8 cellular contexts compared by ENCODE assay signal in genomic region chr9:3478549-3478953, GRCh38. TPM values are rescaled to one million over a fixed set of nuclear protein-coding genes. Genes with fewer than 3 reads are reported as not detected.
DNase-seq lines count a peak whose midpoint lies in the region; ATAC-seq, FAIRE-seq and TF ChIP-seq lines count a peak whose summit lies in the region.

No MANE protein-coding gene starts in this region.

- CTCF ChIA-PET in activated CD8-positive, alpha-beta T cell treated with anti-CD3 and anti-CD28 coated beads for 36 hours (lab: Charles Lee) = interaction anchor here (1.2 kb wide), 2 partner anchors 10 to 11 kb away, joined by 4 read pairs; no protein-coding TSS in a partner anchor

- H3K4me3 ChIP-seq in right cardiac atrium (ENCODE audit: low read length) (no peak overlapping the region), uterus (no peak overlapping the region)

- FAIRE-seq in GM19239 (lab: Jason Lieb, UNC) = peak; percentile 96

- H3K27me3 ChIP-seq in right cardiac atrium (ENCODE audit: control insufficient read depth, insufficient read depth) (no peaks in the 10 kb centered on the region), uterus (no peaks in the 10 kb centered on the region)

- peak overlapping the region; percentile 94 for H3K27ac Mint-ChIP-seq in activated CD8-positive, alpha-beta T cell treated with anti-CD3 and anti-CD28 coated beads for 36 hours
- peak overlapping the region; percentile 95 for H3K27ac Mint-ChIP-seq in natural killer cell

- peak overlapping the region; percentile 17 for H3K4me3 Mint-ChIP-seq in activated CD8-positive, alpha-beta T cell treated with anti-CD3 and anti-CD28 coated beads for 36 hours
- peak overlapping the region; percentile 94 for H3K4me3 Mint-ChIP-seq in natural killer cell

- no peaks in the 10 kb centered on the region for H3K36me3 ChIP-seq in uterus

- H3K9me3 ChIP-seq in right cardiac atrium (ENCODE audit: control insufficient read depth, low read length) (no peaks in the 10 kb centered on the region), uterus (no peaks in the 10 kb centered on the region)

- H3K36me3 Mint-ChIP-seq in activated CD8-positive, alpha-beta T cell treated with anti-CD3 and anti-CD28 coated beads for 36 hours (ENCODE audit: low read depth) = peaks cover 49% of the 10 kb centered on the region
- peaks cover 14% of the 10 kb centered on the region for H3K36me3 Mint-ChIP-seq in natural killer cell

- H3K27ac ChIP-seq in right cardiac atrium (ENCODE audit: low read length) (no peak overlapping the region), uterus (no peak overlapping the region)

- DNase-seq in GM19239 (ENCODE audit: insufficient read length, low spot score) (no peak), natural killer cell (no peak), right cardiac atrium (no peak), DMS153 treated with DMSO at 0.1 percent for 48 hours (lab: John Stamatoyannopoulos, UW; ENCODE audit: unreplicated experiment) (no peak), uterus (no peak)
- DNase-seq in activated CD8-positive, alpha-beta T cell treated with anti-CD3 and anti-CD28 coated beads for 36 hours = peak; percentile 10

- no peaks in the 10 kb centered on the region for H3K4me1 ChIP-seq in right cardiac atrium (ENCODE audit: control insufficient read depth, insufficient read depth, low read length)
- no peaks in the 10 kb centered on the region for H3K4me1 ChIP-seq in uterus

- no peaks in the 10 kb centered on the region for H3K27me3 Mint-ChIP-seq in activated CD8-positive, alpha-beta T cell treated with anti-CD3 and anti-CD28 coated beads for 36 hours
- H3K27me3 Mint-ChIP-seq in natural killer cell (ENCODE audit: low read depth in 2 of 2) = no peaks in the 10 kb centered on the region

- peaks cover 8% of the 10 kb centered on the region for H3K9me3 Mint-ChIP-seq in activated CD8-positive, alpha-beta T cell treated with anti-CD3 and anti-CD28 coated beads for 36 hours
- no peaks in the 10 kb centered on the region for H3K9me3 Mint-ChIP-seq in natural killer cell

- no peak for TF ChIP-seq POLR2A in uterus (IDR thresholded peaks at IDR 0.05)

- ATAC-seq in HG03039 (IDR thresholded peaks at IDR 0.05; ENCODE audit: unreplicated experiment) (peak; percentile 48), natural killer cell (peak in 1 of 3 donors; percentile 39), right cardiac atrium (no peak), HG03025 (IDR thresholded peaks at IDR 0.05; ENCODE audit: low FRiP score, unreplicated experiment) (no peak)
- ATAC-seq in activated CD8-positive, alpha-beta T cell treated with anti-CD3 and anti-CD28 coated beads for 36 hours = peak; percentile 35

- POLR2A ChIA-PET in activated CD8-positive, alpha-beta T cell treated with anti-CD3 and anti-CD28 coated beads for 36 hours (lab: Charles Lee) = interaction anchor here (0.6 to 1.7 kb wide), 3 partner anchors 45 to 48 kb away, joined by 3 to 20 read pairs (median 4); partner anchors contain the start of gene RFX3

- WGBS in right cardiac atrium = 67% methylated on average over 1 of the region's 1 CpG

- TF ChIP-seq CTCF in activated CD8-positive, alpha-beta T cell treated with anti-CD3 and anti-CD28 coated beads for 36 hours (IDR thresholded peaks at IDR 0.05) = no peak
- TF ChIP-seq CTCF in natural killer cell (IDR thresholded peaks at IDR 0.05) = no peak
- no peak for TF ChIP-seq CTCF in uterus (IDR thresholded peaks at IDR 0.05)

- intact Hi-C loops in activated CD8-positive, alpha-beta T cell treated with anti-CD3 and anti-CD28 coated beads for 36 hours (cut with micrococcal nuclease) = loop anchor here (5.0 kb wide), 1 partner anchor 49 kb away; the partner anchor contains the start of gene RFX3
- intact Hi-C loops in natural killer cell (cut with micrococcal nuclease) (no loop called here), right cardiac atrium (cut with DNase I) (no loop called here), uterus (cut with DNase I; ENCODE audit: low total_unique reads) (no loop called here)

- peaks cover 66% of the 10 kb centered on the region for H3K4me1 Mint-ChIP-seq in activated CD8-positive, alpha-beta T cell treated with anti-CD3 and anti-CD28 coated beads for 36 hours (ENCODE audit: low read depth)
- H3K4me1 Mint-ChIP-seq in natural killer cell = peaks cover 31 to 38% of the 10 kb centered on the region in 2 donors

RNA-seq across cellular contexts. Expression of gene RFX3, which starts 47.2 kb away (rescaled TPM):
- total RNA-seq in activated CD8-positive, alpha-beta T cell treated with anti-CD3 and anti-CD28 coated beads for 36 hours = 10 to 100 TPM; 10.3 to 12.3 TPM
- total RNA-seq in natural killer cell (10 to 100 TPM; 24.0 to 30.6 (median 30.0) TPM), right cardiac atrium (1 to 10 TPM; 5.0 to 9.9 (median 5.1) TPM), uterus (10 to 100 TPM in 3 of 4 donors, 1 to 10 TPM in 1; 8.5 to 43.3 (median 21.9) TPM)
- 1.3 TPM for polyA plus RNA-seq in right cardiac atrium

Comparison
In these comparisons a context has a peak if more than half of its experiments do, and no peak if none do; other contexts are left out.
1. ATAC-seq: peak in HG03039 (single experiment) and activated CD8-positive, alpha-beta T cell treated with anti-CD3 and anti-CD28 coated beads for 36 hours (single experiment); none in right cardiac atrium (0 of 2) and HG03025 (single experiment).